ENCODE assay signal across 9 cellular contexts in the genomic region with DNA sequence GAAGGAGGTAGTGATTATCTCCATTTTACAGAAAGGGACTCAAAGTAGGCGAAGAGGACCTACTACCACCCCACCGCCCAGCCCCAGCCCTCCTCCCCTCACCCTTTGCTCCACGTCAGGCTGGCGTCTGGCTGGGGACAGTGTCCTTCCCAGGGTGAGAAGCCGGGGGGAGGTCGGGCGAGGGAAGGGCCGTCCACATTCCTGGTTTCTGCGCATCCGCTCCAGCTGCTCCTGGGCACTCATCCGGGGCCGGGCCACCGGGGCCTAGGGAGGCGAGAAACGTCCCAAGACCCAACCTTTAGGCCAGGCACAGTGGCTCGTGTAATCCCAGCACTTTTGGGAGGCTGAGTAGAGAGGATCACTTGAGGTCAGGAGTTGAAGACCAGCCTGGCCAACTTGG. TPM values are rescaled to one million over a fixed set of nuclear protein-coding genes. Genes with fewer than 3 reads are reported as not detected.
"Had no signal": no experiment of that assay in that cellular context is flagged by ENCODE, and none has a peak within 500 bp of the region (broad histone marks: within the 10 kb centered on the region; RNA-seq: fewer than 3 reads in every experiment).

No MANE protein-coding gene starts in this region.

- H3K9me3 ChIP-seq: HAP-1 had no signal

- DNase-seq: GM23248, GOT3, H7, H9, HCEC 1CT, HFFc6 had no signal

- ATAC-seq: GM23338, HCT116 had no signal

- H3K9ac ChIP-seq: GM23248 had no signal

- H2AFZ ChIP-seq: GM23248, GM23338 had no signal

- H3K36me3 ChIP-seq: HAP-1 had no signal

- H3K4me3 ChIP-seq: GM23248, GM23338, HAP-1 had no signal

- H3K4me2 ChIP-seq: GM23338 had no signal

- H3K27ac ChIP-seq: GM23248 had no signal

RNA-seq across cellular contexts. Expression of gene TULP2, which starts 57.5 kb away (rescaled TPM):
- polyA plus RNA-seq: GM23248 had no signal
